ENCODE assay signal across 17 cellular contexts in the genomic region with DNA sequence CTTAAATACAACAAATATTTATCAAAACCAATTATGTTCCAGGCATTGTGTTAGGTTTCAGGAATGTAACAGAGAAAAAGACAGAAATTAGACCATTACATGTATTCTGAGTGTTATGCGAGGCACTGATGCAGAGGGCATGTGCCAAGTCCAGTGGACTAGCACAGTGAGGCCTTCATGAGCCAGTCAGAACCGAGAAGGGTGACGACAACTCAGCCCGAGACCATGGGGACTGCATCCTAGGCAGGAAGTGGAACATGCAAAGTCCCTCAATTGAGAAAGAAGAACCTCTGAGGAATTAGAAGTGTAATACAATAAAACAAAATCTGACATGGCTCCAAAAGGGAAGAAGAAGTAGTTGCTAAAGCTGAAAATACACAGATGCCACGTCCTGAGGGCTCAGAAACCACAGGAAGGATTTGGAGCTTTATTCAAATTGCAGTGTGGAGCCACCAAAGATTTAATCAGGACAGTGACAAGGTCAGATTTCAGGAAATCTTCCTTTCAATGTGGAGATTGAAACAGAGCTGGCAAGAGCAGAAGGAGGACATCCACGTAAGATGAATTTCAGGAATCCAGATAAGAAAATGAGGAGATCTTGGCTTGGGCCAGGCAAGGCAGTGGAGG.
A peak's percentile ranks its signal among the peaks of the same experiment; 100 is the strongest.
DNase-seq lines count a peak whose midpoint lies in the region; ATAC-seq and TF ChIP-seq lines count a peak whose summit lies in the region.
"Had no signal": no experiment of that assay in that cellular context is flagged by ENCODE, and none has a peak within 500 bp of the region (broad histone marks: within the 10 kb centered on the region; RNA-seq: fewer than 3 reads in every experiment).

No MANE protein-coding gene starts in this region.

- no peak overlapping the region for H4K91ac ChIP-seq in mesenchymal stem cell (ENCODE audit: low read length)

- no peak overlapping the region for H3K14ac ChIP-seq in mesenchymal stem cell (ENCODE audit: low read length in 2 of 2)

- H3K36me3 ChIP-seq in mesenchymal stem cell (ENCODE audit: control insufficient read depth in 1 of 2, insufficient read depth in 2 of 2, low read depth in 1 of 2, low read length in 2 of 2) (no peaks in the 10 kb centered on the region), sigmoid colon (no peaks in the 10 kb centered on the region), vagina (no peaks in the 10 kb centered on the region)
- H3K36me3 ChIP-seq: uterus had no signal

- H3K9me3 ChIP-seq in mesenchymal stem cell (ENCODE audit: control insufficient read depth, low read length) (no peaks in the 10 kb centered on the region), sigmoid colon (no peaks in the 10 kb centered on the region), vagina (no peaks in the 10 kb centered on the region)
- H3K9me3 ChIP-seq: uterus had no signal

- H3K27me3 ChIP-seq in mesenchymal stem cell (ENCODE audit: control insufficient read depth in 1 of 2, insufficient read depth in 1 of 2, low read length in 2 of 2) (no peaks in the 10 kb centered on the region), sigmoid colon (no peaks in the 10 kb centered on the region), vagina (no peaks in the 10 kb centered on the region)
- H3K27me3 ChIP-seq: uterus had no signal

- 87% methylated on average over 6 of the region's 6 CpGs for WGBS in mesenchymal stem cell
- WGBS in sigmoid colon, 2 donors, result 47 to 52% methylated on average over 6 of the region's 6 CpGs

- no peak overlapping the region for H3K23ac ChIP-seq in mesenchymal stem cell (ENCODE audit: low read length in 2 of 2)

- peak overlapping the region in 1 of 2 experiments; percentile 21 for H2BK12ac ChIP-seq in mesenchymal stem cell (ENCODE audit: low read length in 2 of 2)

- H3K4ac ChIP-seq in mesenchymal stem cell (ENCODE audit: low read depth in 1 of 2, low read length in 2 of 2), result no peak overlapping the region

- H3K36me3 Mint-ChIP-seq in osteocyte (ENCODE audit: unreplicated experiment), result no peaks in the 10 kb centered on the region
- H3K36me3 Mint-ChIP-seq: stimulated activated effector memory CD8-positive, alpha-beta T cell treated with anti-CD3 and anti-CD28 coated beads, Interleukin-12 subunit alpha, Interleukin-12 subunit beta, amount 100 ng/mL, for 72 hours; WTC11 had no signal

- no peak overlapping the region for H3K4me2 ChIP-seq in mesenchymal stem cell (ENCODE audit: low read length, poor library complexity, severe bottlenecking)
- H3K4me2 ChIP-seq: PC-9 had no signal

- no peaks in the 10 kb centered on the region for H3K9me3 Mint-ChIP-seq in osteocyte (ENCODE audit: unreplicated experiment)
- H3K9me3 Mint-ChIP-seq: endodermal cell, WTC11 had no signal

- H3K18ac ChIP-seq in mesenchymal stem cell (ENCODE audit: low read depth in 1 of 2, low read length in 2 of 2), result no peak overlapping the region

- no peak overlapping the region for H4K8ac ChIP-seq in mesenchymal stem cell (ENCODE audit: low read length)

- H2AK5ac ChIP-seq in mesenchymal stem cell (ENCODE audit: low read length, severe bottlenecking), result no peak overlapping the region

- intact Hi-C loops in sigmoid colon (cut with DNase I) (no loop called here), vagina (cut with DNase I) (no loop called here)

- H3K4me3 Mint-ChIP-seq in osteocyte (ENCODE audit: unreplicated experiment), result no peak overlapping the region
- H3K4me3 Mint-ChIP-seq: endodermal cell; stimulated activated effector memory CD8-positive, alpha-beta T cell treated with anti-CD3 and anti-CD28 coated beads, Interleukin-12 subunit alpha, Interleukin-12 subunit beta, amount 100 ng/mL, for 72 hours; WTC11 had no signal

- H2AFZ ChIP-seq in mesenchymal stem cell (ENCODE audit: low read depth, low read length), result no peak overlapping the region
- H2AFZ ChIP-seq: PC-9 had no signal

- DNase-seq in NOMO-1 treated with dmso at 0.1 percent for 144 hours (lab: John Stamatoyannopoulos, UW; ENCODE audit: unreplicated experiment) (peak; percentile 33), mesenchymal stem cell (no peak), sigmoid colon (no peak), occipital lobe (lab: John Stamatoyannopoulos, UW) (no peak), vagina (ENCODE audit: extremely low spot score in 2 of 2) (no peak), osteocyte (ENCODE audit: extremely low spot score, unreplicated experiment) (no peak)
- DNase-seq: activated naive CD4-positive, alpha-beta T cell treated with anti-CD3 and anti-CD28 coated beads, Interleukin-2, amount 50 U/mL, for 16 hours; endodermal cell; kidney; NCI-H2171; PC-9; stimulated activated CD4-positive, alpha-beta T cell treated with anti-CD3 and anti-CD28 coated beads, Interleukin-4, amount 100 ng/mL, for 24 hours; uterus had no signal

- no peak overlapping the region for H2BK15ac ChIP-seq in mesenchymal stem cell (ENCODE audit: low read depth, poor library complexity, severe bottlenecking)

- TF ChIP-seq CTCF in sigmoid colon (IDR thresholded peaks at IDR 0.05) (no peak), vagina (IDR thresholded peaks at IDR 0.05) (no peak), osteocyte (IDR thresholded peaks at IDR 0.05) (no peak)

- peaks cover 43% of the 10 kb centered on the region for H3K4me1 Mint-ChIP-seq in osteocyte (ENCODE audit: unreplicated experiment)
- H3K4me1 Mint-ChIP-seq: stimulated activated effector memory CD8-positive, alpha-beta T cell treated with anti-CD3 and anti-CD28 coated beads, Interleukin-12 subunit alpha, Interleukin-12 subunit beta, amount 100 ng/mL, for 72 hours had no signal

- H3K4me1 ChIP-seq in mesenchymal stem cell (ENCODE audit: control insufficient read depth, insufficient read depth, low read depth, low read length) (peaks cover 8% of the 10 kb centered on the region), sigmoid colon (no peaks in the 10 kb centered on the region), vagina (no peaks in the 10 kb centered on the region)
- H3K4me1 ChIP-seq: uterus had no signal

- H3K4me3 ChIP-seq in mesenchymal stem cell (ENCODE audit: insufficient read depth in 1 of 2, low read depth in 1 of 2, low read length in 2 of 2) (no peak overlapping the region), sigmoid colon (no peak overlapping the region), vagina (no peak overlapping the region)
- H3K4me3 ChIP-seq: PC-9, uterus had no signal

- H3K27ac ChIP-seq in mesenchymal stem cell (ENCODE audit: low read length, poor library complexity, severe bottlenecking) (no peak overlapping the region), sigmoid colon (no peak overlapping the region), vagina (no peak overlapping the region)
- H3K27ac ChIP-seq: PC-9, uterus had no signal

- H3K79me1 ChIP-seq in mesenchymal stem cell (replicated peaks; ENCODE audit: low read length, poor library complexity, severe bottlenecking), result peaks cover 2% of the 10 kb centered on the region

- ATAC-seq in GM18517 (IDR thresholded peaks at IDR 0.05; ENCODE audit: unreplicated experiment) (peak; percentile 49), GM21529 (IDR thresholded peaks at IDR 0.05; ENCODE audit: unreplicated experiment) (peak; percentile 68)
- ATAC-seq: stimulated activated effector memory CD8-positive, alpha-beta T cell treated with anti-CD3 and anti-CD28 coated beads, Interleukin-12 subunit alpha, Interleukin-12 subunit beta, amount 100 ng/mL, for 72 hours; WTC11 had no signal

- H2BK120ac ChIP-seq in mesenchymal stem cell (ENCODE audit: low read depth, low read length), result no peak overlapping the region

- no peak for TF ChIP-seq EP300 in sigmoid colon (IDR thresholded peaks at IDR 0.05)

- no peak overlapping the region for H3K27ac Mint-ChIP-seq in osteocyte (ENCODE audit: unreplicated experiment)
- H3K27ac Mint-ChIP-seq: endodermal cell; stimulated activated effector memory CD8-positive, alpha-beta T cell treated with anti-CD3 and anti-CD28 coated beads, Interleukin-12 subunit alpha, Interleukin-12 subunit beta, amount 100 ng/mL, for 72 hours; WTC11 had no signal

- TF ChIP-seq POLR2A in sigmoid colon (IDR thresholded peaks at IDR 0.05), result no peak
- no peak for TF ChIP-seq POLR2A in vagina (IDR thresholded peaks at IDR 0.05)

- no peaks in the 10 kb centered on the region for H3K27me3 Mint-ChIP-seq in osteocyte (ENCODE audit: unreplicated experiment)

- H3K9ac ChIP-seq in mesenchymal stem cell (ENCODE audit: low read length), result peak overlapping the region; percentile 57

- H2BK5ac ChIP-seq in mesenchymal stem cell (ENCODE audit: low read depth, low read length, poor library complexity, severe bottlenecking), result no peak overlapping the region
